Comparison of ENCODE assay signal across 10 cellular contexts in the genomic region with DNA sequence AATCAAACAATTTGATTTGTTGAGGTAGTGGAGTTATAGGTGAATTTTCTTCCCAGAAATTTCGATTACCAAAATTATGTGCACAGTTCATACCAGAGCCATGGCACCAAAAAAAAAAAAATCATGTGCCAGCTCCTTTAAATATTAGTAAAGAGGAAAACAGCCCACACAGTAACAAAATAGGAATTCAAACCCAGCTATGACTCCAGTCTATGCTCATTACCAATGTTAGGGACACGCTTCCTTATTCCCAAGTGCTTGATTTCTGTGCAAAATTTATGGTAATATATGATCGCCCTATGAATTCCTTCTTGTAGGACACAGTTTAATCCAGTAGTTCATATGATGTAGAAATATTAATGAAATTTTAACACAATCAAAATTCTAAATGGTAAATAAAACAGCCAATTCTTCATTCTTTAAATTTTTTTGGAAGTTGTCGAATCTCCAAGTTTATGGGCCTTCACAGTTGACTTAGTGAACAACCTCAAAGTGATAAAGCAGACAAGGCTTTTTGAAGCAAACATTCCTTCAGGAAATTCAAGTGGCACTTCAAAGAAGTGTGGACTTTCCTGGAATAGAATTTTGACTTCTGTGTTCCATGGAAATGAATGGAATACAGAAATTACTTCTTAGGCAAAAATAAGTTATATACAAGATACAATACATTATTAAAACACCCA. TPM values are rescaled to one million over a fixed set of nuclear protein-coding genes. Genes with fewer than 3 reads are reported as not detected.
DNase-seq lines count a peak whose midpoint lies in the region; ATAC-seq and TF ChIP-seq lines count a peak whose summit lies in the region.
"Had no signal": no experiment of that assay in that cellular context is flagged by ENCODE, and none has a peak within 500 bp of the region (broad histone marks: within the 10 kb centered on the region; RNA-seq: fewer than 3 reads in every experiment).

No MANE protein-coding gene starts in this region.

- H3K9me3 ChIP-seq in A673 (ENCODE audit: low read depth, low read length, poor library complexity, severe bottlenecking) (no peaks in the 10 kb centered on the region), HUES6 (ENCODE audit: control insufficient read depth, insufficient read depth, low read depth, low read length) (no peaks in the 10 kb centered on the region), breast epithelium (no peaks in the 10 kb centered on the region), mesodermal cell (ENCODE audit: control insufficient read depth, low read length) (no peaks in the 10 kb centered on the region)

- DNase-seq in A673 (ENCODE audit: low spot score) (no peak), breast epithelium (ENCODE audit: low spot score in 2 of 2) (no peak), D341Med (ENCODE audit: low spot score) (no peak), T1000 (lab: John Stamatoyannopoulos, UW) (no peak)
- DNase-seq in activated naive CD4-positive, alpha-beta T cell treated with anti-CD3 and anti-CD28 coated beads, Interleukin-2, amount 50 U/mL, for 16 hours: no peak
- DNase-seq: NCI-H446, T-cell had no signal

- CTCF ChIA-PET in A673 (lab: Charles Lee): no interaction called here

- 100% methylated on average over 1 of the region's 4 CpGs; no CpG with 5 or more reads in 1 of the 2 experiments for WGBS in mesodermal cell (ENCODE audit: insufficient coverage in 2 of 2), 2 experiments

- intact Hi-C loops in A673 (cut with micrococcal nuclease; ENCODE audit: unreplicated experiment): no loop called here
- intact Hi-C loops in breast epithelium (cut with DNase I; ENCODE audit: low total_unique reads): no loop called here

- no peak for TF ChIP-seq POLR2A in breast epithelium (IDR thresholded peaks at IDR 0.05)

- H3K4me3 ChIP-seq in A673 (ENCODE audit: low read depth, low read length, poor library complexity, severe bottlenecking): peak overlapping the region; percentile 66
- H3K4me3 ChIP-seq in HUES6 (ENCODE audit: low read depth, low read length): peak overlapping the region; percentile 83; the same call in 1 of the 2 replicates
- H3K4me3 ChIP-seq in breast epithelium: peak overlapping the region in 2 of 3 donors; percentile 65 to 78
- peak overlapping the region; percentile 80 for H3K4me3 ChIP-seq in mesodermal cell (ENCODE audit: extremely low read depth, insufficient read depth, low read length, poor library complexity, severe bottlenecking)

- POLR2A ChIA-PET in A673 (lab: Charles Lee; ENCODE audit: low non-redundant PET): no interaction called here

- H3K27me3 ChIP-seq in A673 (replicated peaks; ENCODE audit: insufficient read depth, low read depth, low read length, poor library complexity) (no peaks in the 10 kb centered on the region), HUES6 (ENCODE audit: control insufficient read depth, insufficient read depth, low read length) (no peaks in the 10 kb centered on the region), breast epithelium (no peaks in the 10 kb centered on the region)

- no TSS peak for BruUV-seq in A673 (replicated peaks; lab: Mats Ljungman, UMichigan)

- H3K36me3 ChIP-seq in A673 (ENCODE audit: insufficient read depth, low read length, poor library complexity, severe bottlenecking) (peaks cover 13% of the 10 kb centered on the region), HUES6 (ENCODE audit: control insufficient read depth, insufficient read depth, low read length) (peaks cover 20% of the 10 kb centered on the region), breast epithelium (no peaks in the 10 kb centered on the region), mesodermal cell (ENCODE audit: control insufficient read depth, insufficient read depth, low read length) (peaks cover 44% of the 10 kb centered on the region)

- no peak overlapping the region for H3K9ac ChIP-seq in HUES6 (ENCODE audit: low read length)

- no peak overlapping the region for H3K27ac ChIP-seq in A673 (ENCODE audit: low read depth, low read length, poor library complexity, severe bottlenecking)
- no peak overlapping the region for H3K27ac ChIP-seq in HUES6 (ENCODE audit: low read depth, low read length)
- H3K27ac ChIP-seq in breast epithelium: no peak overlapping the region
- H3K27ac ChIP-seq in mesodermal cell (ENCODE audit: low read depth, low read length, severe bottlenecking): no peak overlapping the region

- no peak for ATAC-seq in GM21825 (IDR thresholded peaks at IDR 0.05; ENCODE audit: unreplicated experiment)
- ATAC-seq: T-cell had no signal

- TF ChIP-seq CTCF in A673 (conservative IDR thresholded peaks at IDR 0.05; ENCODE audit: low read depth, low read length) (no peak), breast epithelium (IDR thresholded peaks at IDR 0.05) (no peak)

- H3K4me1 ChIP-seq in A673 (ENCODE audit: insufficient read depth, low read length, poor library complexity, severe bottlenecking) (peaks cover 29% of the 10 kb centered on the region), HUES6 (ENCODE audit: control insufficient read depth, insufficient read depth, low read length) (no peaks in the 10 kb centered on the region), breast epithelium (peaks cover 0 to 9% of the 10 kb centered on the region in 2 donors), mesodermal cell (ENCODE audit: control insufficient read depth, insufficient read depth, low read length, poor library complexity, severe bottlenecking) (no peaks in the 10 kb centered on the region)

RNA-seq across cellular contexts. Expression of a gene that starts 1.9 kb away (rescaled TPM):
- total RNA-seq in A673 (2021) (85.9 and 100 TPM in 2 replicates), breast epithelium (10 to 100 TPM; 64.6 to 80.6 (median 65.1) TPM)
- polyA plus RNA-seq in mesodermal cell (2013, experiment 1 of 2): 32.8 TPM
- 32.8 TPM for polyA plus RNA-seq in mesodermal cell (2013, experiment 2 of 2)

RNA-seq across cellular contexts. Expression of a gene that starts 6.3 kb away (rescaled TPM):
- 25.9 and 31.9 TPM in 2 replicates for total RNA-seq in A673 (2021)
- 100 to 1,000 TPM in 1 of 3 donors, 10 to 100 TPM in 2; 55.7 to 112 (median 90.9) TPM for total RNA-seq in breast epithelium
- 31.0 TPM for polyA plus RNA-seq in mesodermal cell (2013, experiment 1 of 2)
- polyA plus RNA-seq in mesodermal cell (2013, experiment 2 of 2): 32.3 TPM
